In the genomic region with DNA sequence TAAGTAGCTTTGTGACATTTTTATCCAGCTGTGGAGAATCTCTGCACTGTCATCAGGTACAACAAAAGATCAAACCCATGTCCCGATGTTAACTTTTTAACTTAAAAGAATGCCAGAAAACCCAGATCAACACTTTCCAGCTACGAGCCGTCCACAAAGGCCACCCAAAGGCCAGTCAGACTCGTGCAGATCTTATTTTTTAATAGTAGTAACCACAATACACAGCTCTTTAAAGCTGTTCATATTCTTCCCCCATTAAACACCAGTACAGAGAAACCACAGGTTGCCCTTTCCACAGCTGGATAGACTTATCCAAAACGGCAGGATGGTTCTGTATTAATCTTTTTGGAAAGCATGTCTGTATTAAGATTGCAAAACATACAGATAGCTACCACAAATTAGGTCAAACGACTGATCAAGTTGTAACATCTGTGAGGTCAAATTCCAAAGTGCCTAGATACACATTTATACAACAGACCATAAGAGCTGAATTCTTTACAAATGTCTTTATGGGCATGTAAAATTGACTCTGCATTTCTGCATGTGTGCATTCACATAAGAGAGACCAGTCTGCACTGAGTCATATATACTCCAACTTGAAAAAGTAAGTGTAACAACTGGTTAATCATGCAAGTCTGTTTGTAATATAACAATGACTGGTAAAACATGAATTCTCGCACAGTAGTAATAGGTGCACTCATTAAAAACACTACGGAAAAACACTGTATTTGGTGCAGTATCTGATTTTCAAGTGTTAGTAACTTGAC, we compare ENCODE assay signal across 8 cellular contexts. TPM values are rescaled to one million over a fixed set of nuclear protein-coding genes. Genes with fewer than 3 reads are reported as not detected.
DNase-seq lines count a peak whose midpoint lies in the region; ATAC-seq, FAIRE-seq and TF ChIP-seq lines count a peak whose summit lies in the region.

No MANE protein-coding gene starts in this region.

- no peaks in the 10 kb centered on the region for H3K9me3 ChIP-seq in MM.1S (replicated peaks; ENCODE audit: insufficient read depth, low read length)
- H3K9me3 ChIP-seq in body of pancreas = no peaks in the 10 kb centered on the region
- H3K9me3 ChIP-seq in HepG2 (ENCODE audit: low read length) = no peaks in the 10 kb centered on the region
- H3K9me3 ChIP-seq in thoracic aorta = no peaks in the 10 kb centered on the region

- H3K79me2 ChIP-seq in MM.1S (ENCODE audit: low read length) (peaks cover 73% of the 10 kb centered on the region), HepG2 (ENCODE audit: insufficient read depth, low read length) (peaks cover 76% of the 10 kb centered on the region)

- TF ChIP-seq POLR2A in body of pancreas (IDR thresholded peaks at IDR 0.05) (peak in 2 of 3 donors; percentile 9 to 33), HepG2 (IDR thresholded peaks at IDR 0.05; ENCODE audit: insufficient read depth in 1 of 2, low read depth in 2 of 2, low read length in 2 of 2) (peak in 1 of 2 experiments; percentile 35; a peak in 2 of 4 replicates)

- H2AFZ ChIP-seq in MM.1S (ENCODE audit: low read length) (no peak overlapping the region), HepG2 (ENCODE audit: low read length) (no peak overlapping the region)

- ATAC-seq in body of pancreas (no peak), HepG2 (no peak), thoracic aorta (ENCODE audit: insufficient number of reproducible peaks, low FRiP score, low read depth) (no peak)

- H3K9ac ChIP-seq in MM.1S (ENCODE audit: low read length) (peak overlapping the region; percentile 96; the same call in 1 of the 2 replicates), HepG2 (ENCODE audit: insufficient read depth, low read depth, low read length) (peak overlapping the region; percentile 97)

- no peaks in the 10 kb centered on the region for H3K9me2 ChIP-seq in MM.1S (replicated peaks; ENCODE audit: insufficient read depth, low read length)

- TF ChIP-seq CTCF in MM.1S (IDR thresholded peaks at IDR 0.05; ENCODE audit: low read length) (no peak), body of pancreas (IDR thresholded peaks at IDR 0.05) (no peak), HepG2 (CRISPR knock-in tag; IDR thresholded peaks at IDR 0.05) (no peak), thoracic aorta (IDR thresholded peaks at IDR 0.05) (no peak)

- intact Hi-C loops in body of pancreas (cut with DNase I) = no loop called here
- intact Hi-C loops in HepG2 (cut with micrococcal nuclease; ENCODE audit: unreplicated experiment) = loop anchor here (10.0 kb wide), 1 partner anchor 210 kb away; no protein-coding TSS in a partner anchor

- CTCF ChIA-PET in HepG2 (lab: Yijun Ruan, JAX; ENCODE audit: low intra/inter-chr PET ratio, low total read pairs) = no interaction called here

- H3K36me3 ChIP-seq in MM.1S (replicated peaks; ENCODE audit: insufficient read depth, low read length) (peaks cover 9% of the 10 kb centered on the region), body of pancreas (replicated peaks in 1 of 2; ENCODE audit: insufficient read depth in 1 of 2, low read depth in 2 of 2) (peaks cover 3 to 4% of the 10 kb centered on the region in 2 donors), HepG2 (replicated peaks in 1 of 2; ENCODE audit: control insufficient read depth in 1 of 2, insufficient read depth in 2 of 2, low read length in 2 of 2) (peaks cover 5 to 13% of the 10 kb centered on the region in 2 experiments), thoracic aorta (peaks cover 13% of the 10 kb centered on the region)

- POLR2A ChIA-PET in HepG2 (lab: Yijun Ruan, JAX) = interaction anchor here (0.9 to 4.5 kb wide), 29 partner anchors 8 to 479 kb away, joined by 3 to 190 read pairs (median 6); no protein-coding TSS in a partner anchor

- no TSS peak for BruUV-seq in HepG2 (replicated peaks; lab: Mats Ljungman, UMichigan)

- no peak for FAIRE-seq in HepG2 (lab: Jason Lieb, UNC)

- H3K27ac ChIP-seq in MM.1S (ENCODE audit: low read length) (peak overlapping the region; percentile 3; the same call in 1 of the 2 replicates), body of pancreas (peak overlapping the region; percentile 82 to 100 (median 100)), HepG2 (ENCODE audit: extremely low read length, insufficient read depth, low read length) (peak overlapping the region; percentile 100), thoracic aorta (peak overlapping the region; percentile 87 to 98)

- H3F3A ChIP-seq in MM.1S (ENCODE audit: insufficient read depth, low read length) = peaks cover 78% of the 10 kb centered on the region

- H3K4me1 ChIP-seq in MM.1S (ENCODE audit: low read length) (peaks cover 57% of the 10 kb centered on the region), body of pancreas (peaks cover 39% of the 10 kb centered on the region), HepG2 (ENCODE audit: insufficient read depth, low read length) (peaks cover 26% of the 10 kb centered on the region), thoracic aorta (ENCODE audit: control insufficient read depth in 1 of 2, low read depth in 2 of 2) (peaks cover 34 to 42% of the 10 kb centered on the region in 2 donors)

- H3K4me3 ChIP-seq in MM.1S (ENCODE audit: low read length) = peak overlapping the region; percentile 80
- H3K4me3 ChIP-seq in body of pancreas = peak overlapping the region; percentile 18 to 61
- H3K4me3 ChIP-seq in HepG2 (replicated peaks in 1 of 3; ENCODE audit: insufficient read depth in 1 of 3, low read depth in 2 of 3, low read length in 3 of 3) = peak overlapping the region; percentile 87 to 91 (median 89)
- peak overlapping the region; percentile 87 for H3K4me3 ChIP-seq in thoracic aorta

- H3K27me3 ChIP-seq in MM.1S (replicated peaks; ENCODE audit: insufficient read depth, low read length) (no peaks in the 10 kb centered on the region), body of pancreas (no peaks in the 10 kb centered on the region), HepG2 (ENCODE audit: control insufficient read depth in 1 of 2, insufficient read depth in 2 of 2, low read length in 2 of 2) (no peaks in the 10 kb centered on the region; a peak in 2 of 5 replicates), thoracic aorta (replicated peaks; ENCODE audit: insufficient read depth) (no peaks in the 10 kb centered on the region)

- TF ChIP-seq RAD21 in HepG2 (CRISPR knock-in tag; IDR thresholded peaks at IDR 0.05) = no peak

- WGBS in body of pancreas, 2 donors = 0% methylated on average over 8 of the region's 8 CpGs
- WGBS in HepG2 (ENCODE audit: low lambda C conversion rate) = 3% methylated on average over 8 of the region's 8 CpGs

- DNase-seq in EL (peak; percentile 62), MM.1S (no peak), body of pancreas (no peak), HepG2 (ENCODE audit: low spot score) (no peak), thoracic aorta (ENCODE audit: low spot score) (no peak), ecto neural progenitor cell (ENCODE audit: low spot score) (no peak), SW480 (ENCODE audit: low spot score) (no peak)
- no peak for DNase-seq in effector CD4-positive, alpha-beta T cell

- in situ Hi-C loops in HepG2 (cut with HindIII; ENCODE audit: extremely low pct_ligation_motif_present, low pct_unique_long_range_greater_than_20kb) = no loop called here

- peak overlapping the region; percentile 100 for H3K4me2 ChIP-seq in MM.1S (ENCODE audit: low read depth, low read length)
- H3K4me2 ChIP-seq in HepG2 (ENCODE audit: low read depth, low read length) = peak overlapping the region; percentile 85

- TF ChIP-seq EP300 in HepG2 (IDR thresholded peaks at IDR 0.05; ENCODE audit: low read depth in 2 of 2, low read length in 2 of 2) (no peak), HepG2 (CRISPR knock-in tag; IDR thresholded peaks at IDR 0.05; ENCODE audit: borderline replicate concordance) (no peak)

- H4K20me1 ChIP-seq in MM.1S (ENCODE audit: insufficient read depth, low read length) (peaks cover 12% of the 10 kb centered on the region; the same call in 1 of the 2 replicates), HepG2 (ENCODE audit: insufficient read depth, low read length) (peaks cover 9% of the 10 kb centered on the region; the same call in 1 of the 2 replicates)

TF ChIP-seq in HepG2, 621 proteins besides CTCF, POLR2A, EP300 and RAD21 (continues in another document):
- TF ChIP-seq ZNF792 (CRISPR knock-in tag; IDR thresholded peaks at IDR 0.05) (no peak), PAF1 (CRISPR knock-in tag; IDR thresholded peaks at IDR 0.05) (no peak; the same call in 1 of the 2 replicates), NFYC (CRISPR knock-in tag; IDR thresholded peaks at IDR 0.05) (no peak)

RNA-seq across cellular contexts. Expression of a gene that starts 5.1 kb away (rescaled TPM):
- total RNA-seq in body of pancreas = 10 to 100 TPM; 82.7 to 83.3 TPM
- total RNA-seq in HepG2 (2016; rRNA removed; fragmentation: Illumina TruSeq; extraction: Trizol) = 127 and 147 TPM in 2 replicates
- 25.1 and 26.8 TPM in 2 replicates for total RNA-seq in HepG2 (2016; cell fraction: cytosol; rRNA removed; fragmentation: Illumina TruSeq; extraction: Trizol; ENCODE audit: low read depth)
- total RNA-seq in HepG2 (2016; cell fraction: insoluble cytoplasmic fraction; rRNA removed; fragmentation: Illumina TruSeq; extraction: Trizol) = 104 and 154 TPM in 2 replicates
- 85.2 and 85.5 TPM in 2 replicates for total RNA-seq in HepG2 (2016; cell fraction: membrane; rRNA removed; fragmentation: Illumina TruSeq; extraction: Trizol)
- 132 and 141 TPM in 2 replicates for total RNA-seq in HepG2 (2016; cell fraction: nucleus; rRNA removed; fragmentation: Illumina TruSeq; extraction: Trizol)
- polyA plus RNA-seq in HepG2 (2011; rRNA removed) = 140 and 180 TPM in 2 replicates
- polyA plus RNA-seq in HepG2 (2011; cell fraction: cytosol; rRNA removed) = 82.1 and 111 TPM in 2 replicates
- 491 and 557 TPM in 2 replicates for polyA plus RNA-seq in HepG2 (2011; cell fraction: nucleus; rRNA removed)
- polyA plus RNA-seq in HepG2 (2012) = 136 and 153 TPM in 2 replicates
- polyA plus RNA-seq in HepG2 (2016; cell fraction: cytosol; fragmentation: Illumina TruSeq; extraction: Trizol; ENCODE audit: low read depth) = 22.4 and 23.1 TPM in 2 replicates
- 127 and 168 TPM in 2 replicates for polyA plus RNA-seq in HepG2 (2016; cell fraction: insoluble cytoplasmic fraction; fragmentation: Illumina TruSeq; extraction: Trizol; ENCODE audit: low read depth)
- 58.5 and 65.6 TPM in 2 replicates for polyA plus RNA-seq in HepG2 (2016; cell fraction: membrane; fragmentation: Illumina TruSeq; extraction: Trizol; ENCODE audit: low read depth)
- polyA plus RNA-seq in HepG2 (2016; cell fraction: nucleus; fragmentation: Illumina TruSeq; extraction: Trizol; ENCODE audit: insufficient read depth, low read depth) = 293 and 322 TPM in 2 replicates
- polyA minus RNA-seq in HepG2 (2011; rRNA and poly(A)+ RNA removed; ENCODE audit: low replicate concordance) = 43.4 and 196 TPM in 2 replicates
- 155 and 170 TPM in 2 replicates for polyA minus RNA-seq in HepG2 (2011; cell fraction: cytosol; rRNA and poly(A)+ RNA removed)
- polyA minus RNA-seq in HepG2 (2011; cell fraction: nucleus; rRNA and poly(A)+ RNA removed) = 115 and 118 TPM in 2 replicates
- total RNA-seq in thoracic aorta = 100 to 1,000 TPM; 114 to 175 TPM

Comparison
In these comparisons a context has a peak if more than half of its experiments do, and no peak if none do; other contexts are left out.
1. H3K27ac ChIP-seq: peak in every context shown above with its lines; median percentile 100 in HepG2; 100 in body of pancreas; 92 in thoracic aorta; 3 in MM.1S.